Comparison of ENCODE assay signal across 2 cellular contexts in the genomic region with DNA sequence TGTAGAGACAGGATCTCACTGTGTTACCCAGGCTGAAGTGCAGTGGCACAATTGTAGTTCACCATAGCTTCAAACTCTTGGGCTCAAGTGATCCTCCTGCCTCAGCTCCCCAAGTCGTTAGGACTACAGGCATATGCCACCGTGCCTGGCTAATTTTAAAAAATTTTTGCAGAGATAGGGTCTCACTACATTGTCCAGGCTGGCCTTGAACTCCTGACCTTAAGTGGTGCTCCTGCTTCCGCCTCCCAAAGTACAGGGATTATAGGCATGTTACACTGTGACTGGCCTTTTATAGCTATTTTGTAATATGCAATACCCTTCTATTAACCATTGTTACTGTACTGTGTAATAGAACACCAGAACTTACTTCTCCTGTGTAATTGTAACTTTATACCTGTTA.
TF ChIP-seq lines count a peak whose summit lies in the region.

No MANE protein-coding gene starts in this region.

TF ChIP-seq in HepG2, 621 proteins besides CTCF, POLR2A, EP300 and RAD21 (continued from another document):
- TF ChIP-seq XBP1 (CRISPR knock-in tag; IDR thresholded peaks at IDR 0.05): no peak

TF ChIP-seq in K562, 482 proteins besides CTCF, POLR2A, EP300 and RAD21 (continued from another document):
- TF ChIP-seq, protein P1, sequence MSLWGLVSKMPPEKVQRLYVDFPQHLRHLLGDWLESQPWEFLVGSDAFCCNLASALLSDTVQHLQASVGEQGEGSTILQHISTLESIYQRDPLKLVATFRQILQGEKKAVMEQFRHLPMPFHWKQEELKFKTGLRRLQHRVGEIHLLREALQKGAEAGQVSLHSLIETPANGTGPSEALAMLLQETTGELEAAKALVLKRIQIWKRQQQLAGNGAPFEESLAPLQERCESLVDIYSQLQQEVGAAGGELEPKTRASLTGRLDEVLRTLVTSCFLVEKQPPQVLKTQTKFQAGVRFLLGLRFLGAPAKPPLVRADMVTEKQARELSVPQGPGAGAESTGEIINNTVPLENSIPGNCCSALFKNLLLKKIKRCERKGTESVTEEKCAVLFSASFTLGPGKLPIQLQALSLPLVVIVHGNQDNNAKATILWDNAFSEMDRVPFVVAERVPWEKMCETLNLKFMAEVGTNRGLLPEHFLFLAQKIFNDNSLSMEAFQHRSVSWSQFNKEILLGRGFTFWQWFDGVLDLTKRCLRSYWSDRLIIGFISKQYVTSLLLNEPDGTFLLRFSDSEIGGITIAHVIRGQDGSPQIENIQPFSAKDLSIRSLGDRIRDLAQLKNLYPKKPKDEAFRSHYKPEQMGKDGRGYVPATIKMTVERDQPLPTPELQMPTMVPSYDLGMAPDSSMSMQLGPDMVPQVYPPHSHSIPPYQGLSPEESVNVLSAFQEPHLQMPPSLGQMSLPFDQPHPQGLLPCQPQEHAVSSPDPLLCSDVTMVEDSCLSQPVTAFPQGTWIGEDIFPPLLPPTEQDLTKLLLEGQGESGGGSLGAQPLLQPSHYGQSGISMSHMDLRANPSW (CRISPR knock-in tag; IDR thresholded peaks at IDR 0.05): no peak
- TF ChIP-seq ZNF644 (tag; IDR thresholded peaks at IDR 0.05; ENCODE audit: low read depth): no peak
